Comparison of ENCODE assay signal across 8 cellular contexts in the genomic region with DNA sequence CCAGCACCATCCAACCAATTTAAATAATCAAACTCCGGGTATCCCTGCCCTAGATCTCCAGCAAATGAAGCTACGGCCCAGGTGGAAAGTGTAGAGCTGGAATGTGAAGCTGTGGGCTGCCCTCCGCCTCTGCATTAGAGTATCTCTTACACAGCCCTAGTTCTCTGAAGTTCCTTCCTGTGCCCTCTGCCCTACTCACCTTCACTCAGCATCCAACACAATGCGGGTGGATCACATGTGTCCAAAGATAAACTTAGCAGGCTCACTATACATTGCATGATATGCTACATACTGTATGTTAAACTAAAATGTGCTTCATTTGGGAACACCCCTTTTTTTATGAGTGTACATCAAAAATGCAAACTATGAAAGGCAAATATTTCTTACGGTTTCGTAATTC.
DNase-seq lines count a peak whose midpoint lies in the region; ATAC-seq and TF ChIP-seq lines count a peak whose summit lies in the region.

No MANE protein-coding gene starts in this region.

- DNase-seq in natural killer cell, result no peak
- no peak for DNase-seq in anterior cingulate cortex (lab: John Stamatoyannopoulos, UW)
- no peak for DNase-seq in medulla oblongata (ENCODE audit: extremely low spot score)
- no peak for DNase-seq in pons (ENCODE audit: low spot score)

- H3K27me3 Mint-ChIP-seq in T-helper 1 cell treated with Interleukin-12 subunit alpha and Interleukin-12 subunit beta and Interleukin-4 antibody, amounts not matched to agents 30 μg/mL and 1 μg/mL, for 36 hours (ENCODE audit: low read depth), result peaks cover 3% of the 10 kb centered on the region
- H3K27me3 Mint-ChIP-seq in natural killer cell (ENCODE audit: low read depth in 2 of 2), result peaks cover 0 to 2% of the 10 kb centered on the region in 2 donors

- no peaks in the 10 kb centered on the region for H3K9me3 Mint-ChIP-seq in T-helper 1 cell treated with Interleukin-12 subunit alpha and Interleukin-12 subunit beta and Interleukin-4 antibody, amounts not matched to agents 30 μg/mL and 1 μg/mL, for 36 hours
- no peaks in the 10 kb centered on the region for H3K9me3 Mint-ChIP-seq in natural killer cell

- ATAC-seq in GM18868 (IDR thresholded peaks at IDR 0.05; ENCODE audit: unreplicated experiment) (peak; percentile 32), HG02678 (IDR thresholded peaks at IDR 0.05; ENCODE audit: unreplicated experiment) (peak; percentile 15), natural killer cell (peak; percentile 32 to 46 (median 42)), HG02973 (IDR thresholded peaks at IDR 0.05; ENCODE audit: unreplicated experiment) (no peak)

- H3K27ac Mint-ChIP-seq in T-helper 1 cell treated with Interleukin-12 subunit alpha and Interleukin-12 subunit beta and Interleukin-4 antibody, amounts not matched to agents 30 μg/mL and 1 μg/mL, for 36 hours, result peak overlapping the region; percentile 2
- peak overlapping the region; percentile 82 to 93 for H3K27ac Mint-ChIP-seq in natural killer cell

- peaks cover 2% of the 10 kb centered on the region for H3K36me3 Mint-ChIP-seq in T-helper 1 cell treated with Interleukin-12 subunit alpha and Interleukin-12 subunit beta and Interleukin-4 antibody, amounts not matched to agents 30 μg/mL and 1 μg/mL, for 36 hours (ENCODE audit: low read depth)
- no peaks in the 10 kb centered on the region for H3K36me3 Mint-ChIP-seq in natural killer cell

- H3K4me1 Mint-ChIP-seq in T-helper 1 cell treated with Interleukin-12 subunit alpha and Interleukin-12 subunit beta and Interleukin-4 antibody, amounts not matched to agents 30 μg/mL and 1 μg/mL, for 36 hours (ENCODE audit: low read depth), result peaks cover 13% of the 10 kb centered on the region
- H3K4me1 Mint-ChIP-seq in natural killer cell, result peaks cover 21 to 41% of the 10 kb centered on the region in 2 donors

- TF ChIP-seq CTCF in natural killer cell (IDR thresholded peaks at IDR 0.05), result no peak

- H3K4me3 Mint-ChIP-seq in T-helper 1 cell treated with Interleukin-12 subunit alpha and Interleukin-12 subunit beta and Interleukin-4 antibody, amounts not matched to agents 30 μg/mL and 1 μg/mL, for 36 hours, result no peak overlapping the region
- peak overlapping the region; percentile 37 for H3K4me3 Mint-ChIP-seq in natural killer cell

- intact Hi-C loops in natural killer cell (cut with micrococcal nuclease), result loop anchor here (1.0 kb wide), 2 partner anchors 39 to 71 kb away; no protein-coding TSS in a partner anchor
